1 cellular context compared by ENCODE assay signal in the genomic region with DNA sequence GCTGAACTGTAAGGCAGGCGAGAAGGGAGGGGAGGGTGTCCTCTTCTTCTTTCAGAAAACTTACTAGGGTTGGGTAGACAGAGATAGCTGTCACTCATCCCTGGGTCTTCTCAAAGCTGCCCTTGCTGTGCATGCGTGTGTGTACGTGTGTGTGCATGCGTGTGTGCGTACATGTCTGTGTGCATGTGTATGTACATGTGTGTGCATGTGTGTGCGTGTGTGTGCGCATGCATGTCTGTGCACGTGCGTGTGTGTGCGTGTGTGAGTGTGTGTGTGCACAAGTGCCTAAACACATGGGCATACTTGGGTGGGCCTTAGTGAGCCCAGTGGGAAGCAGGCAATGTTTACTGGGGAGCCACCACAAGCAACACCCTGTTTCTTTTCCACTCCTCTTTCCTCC.
TF ChIP-seq lines count a peak whose summit lies in the region.

No MANE protein-coding gene starts in this region.

TF ChIP-seq in H1, 55 proteins besides CTCF, POLR2A, EP300 and RAD21 (continued from another document):
- TF ChIP-seq TCF12 (IDR thresholded peaks at IDR 0.05; ENCODE audit: low read depth, low read length) = no peak
- TF ChIP-seq RXRA (IDR thresholded peaks at IDR 0.05; ENCODE audit: insufficient read depth, low read depth, low read length) = no peak
- TF ChIP-seq HDAC2 (IDR thresholded peaks at IDR 0.05; ENCODE audit: borderline replicate concordance in 1 of 2, low read depth in 2 of 2, low read length in 2 of 2) = no peak
- no peak for TF ChIP-seq NANOG (IDR thresholded peaks at IDR 0.05; ENCODE audit: insufficient read depth, low read depth, low read length, poor library complexity, severe bottlenecking)
- no peak for TF ChIP-seq BCL11A (IDR thresholded peaks at IDR 0.05; ENCODE audit: low read depth in 2 of 2, low read length in 2 of 2)
- TF ChIP-seq YY1 (IDR thresholded peaks at IDR 0.05; ENCODE audit: low read depth, low read length) = no peak
- TF ChIP-seq RNF2 (IDR thresholded peaks at IDR 0.05; ENCODE audit: borderline replicate concordance, low read depth, low read length, missing control alignments, poor library complexity, severe bottlenecking) = no peak
TF ChIP-seq in H1: peak in this region for 0.
